In genomic region chr11:77647906-77648305, GRCh38 we compare ENCODE assay signal across 25 cellular contexts. TPM values are rescaled to one million over a fixed set of nuclear protein-coding genes. Genes with fewer than 3 reads are reported as not detected.
DNase-seq lines count a peak whose midpoint lies in the region; ATAC-seq, FAIRE-seq and TF ChIP-seq lines count a peak whose summit lies in the region.
"Had no signal": no experiment of that assay in that cellular context is flagged by ENCODE, and none has a peak within 500 bp of the region (broad histone marks: within the 10 kb centered on the region; RNA-seq: fewer than 3 reads in every experiment).

No MANE protein-coding gene starts in this region.

- H3K4me3 ChIP-seq in astrocyte (ENCODE audit: insufficient read depth, low read depth, low read length) (no peak overlapping the region), osteoblast (ENCODE audit: insufficient read depth, low read length) (no peak overlapping the region), lower lobe of right lung (no peak overlapping the region)
- H3K4me3 ChIP-seq in naive thymus-derived CD4-positive, alpha-beta T cell (ENCODE audit: low read length), result no peak overlapping the region
- H3K4me3 ChIP-seq: BLaER1 had no signal

- H3K36me3 Mint-ChIP-seq in astrocyte (ENCODE audit: low read depth, unreplicated experiment), result no peaks in the 10 kb centered on the region
- H3K36me3 Mint-ChIP-seq in naive thymus-derived CD4-positive, alpha-beta T cell, result no peaks in the 10 kb centered on the region
- H3K36me3 Mint-ChIP-seq: CD4-positive, CD25-positive, alpha-beta regulatory T cell had no signal

- H3K9ac ChIP-seq in astrocyte (ENCODE audit: low read length), result no peak overlapping the region
- H3K9ac ChIP-seq: BLaER1, KMS-11 had no signal

- H3K4me2 ChIP-seq in astrocyte (ENCODE audit: low read length) (no peak overlapping the region), osteoblast (ENCODE audit: insufficient read depth, low read length) (no peak overlapping the region)
- H3K4me2 ChIP-seq: BLaER1, KMS-11 had no signal

- H3K4me1 ChIP-seq in astrocyte (ENCODE audit: insufficient read depth, low read length) (peaks cover 3% of the 10 kb centered on the region), osteoblast (ENCODE audit: insufficient read depth, low read length) (peaks cover 10% of the 10 kb centered on the region), lower lobe of right lung (no peaks in the 10 kb centered on the region)
- no peaks in the 10 kb centered on the region for H3K4me1 ChIP-seq in naive thymus-derived CD4-positive, alpha-beta T cell (ENCODE audit: control insufficient read depth in 2 of 2, insufficient read depth in 2 of 2, low read length in 2 of 2)
- H3K4me1 ChIP-seq: BLaER1 had no signal

- no peaks in the 10 kb centered on the region for H3K27me3 Mint-ChIP-seq in astrocyte (ENCODE audit: low read depth, unreplicated experiment)
- peaks cover 5 to 19% (median 9%) of the 10 kb centered on the region in 5 donors for H3K27me3 Mint-ChIP-seq in naive thymus-derived CD4-positive, alpha-beta T cell

- no peak overlapping the region for H2AFZ ChIP-seq in astrocyte (ENCODE audit: low read depth, low read length)
- no peak overlapping the region for H2AFZ ChIP-seq in osteoblast (ENCODE audit: low read length)

- no peak overlapping the region for H3K4me3 Mint-ChIP-seq in astrocyte (ENCODE audit: unreplicated experiment)
- H3K4me3 Mint-ChIP-seq in naive thymus-derived CD4-positive, alpha-beta T cell, result no peak overlapping the region
- H3K4me3 Mint-ChIP-seq: CD4-positive, CD25-positive, alpha-beta regulatory T cell had no signal

- POLR2A ChIA-PET in naive thymus-derived CD4-positive, alpha-beta T cell (lab: Charles Lee), result interaction anchor here (0.7 kb wide), 1 partner anchor 430 kb away, joined by 4 read pairs; no protein-coding TSS in a partner anchor

- H4K20me1 ChIP-seq in astrocyte (ENCODE audit: insufficient read depth, low read length) (no peaks in the 10 kb centered on the region), osteoblast (ENCODE audit: insufficient read depth, low read length) (no peaks in the 10 kb centered on the region)
- H4K20me1 ChIP-seq: BLaER1 had no signal

- ATAC-seq in HG02623 (IDR thresholded peaks at IDR 0.05; ENCODE audit: unreplicated experiment) (no peak), lower lobe of right lung (no peak)
- ATAC-seq in naive thymus-derived CD4-positive, alpha-beta T cell, result no peak

- H3K27ac ChIP-seq in astrocyte (ENCODE audit: low read depth, low read length), result no peak overlapping the region
- H3K27ac ChIP-seq in osteoblast (ENCODE audit: low read depth, low read length), result no peak overlapping the region
- no peak overlapping the region for H3K27ac ChIP-seq in naive thymus-derived CD4-positive, alpha-beta T cell (ENCODE audit: low read depth, low read length)
- no peak overlapping the region for H3K27ac ChIP-seq in lower lobe of right lung
- H3K27ac ChIP-seq: BLaER1, KMS-11 had no signal

- peak; percentile 32 for FAIRE-seq in astrocyte (lab: Jason Lieb, UNC)
- FAIRE-seq: GM12891, H54 had no signal

- DNase-seq in EH (ENCODE audit: low read depth) (peak; percentile 52), HCEC 1CT (peak; percentile 28), astrocyte (ENCODE audit: low read depth) (peak; percentile 8), osteoblast (ENCODE audit: insufficient read length, low spot score, missing footprints) (peak; percentile 5), NCI-H345 (lab: John Stamatoyannopoulos, UW) (no peak), lower lobe of right lung (no peak)
- no peak for DNase-seq in naive thymus-derived CD4-positive, alpha-beta T cell
- DNase-seq: CD4-positive, CD25-positive, alpha-beta regulatory T cell; DMS153; GDM1; NCI-H1092; NCI-H1417 treated with DMSO at 0.1 percent for 48 hours; NCI-H1694 treated with DMSO at 0.1 percent for 48 hours; NCI-H2081 treated with DMSO at 0.1 percent for 48 hours; NCI-H2171; NCI-H446; NCI-H526; NCI-H82; Right ventricle myocardium superior; RPMI8226 had no signal

- CTCF ChIA-PET in naive thymus-derived CD4-positive, alpha-beta T cell (lab: Charles Lee), result no interaction called here

- H3K27ac Mint-ChIP-seq in astrocyte (ENCODE audit: unreplicated experiment), result no peak overlapping the region
- H3K27ac Mint-ChIP-seq in naive thymus-derived CD4-positive, alpha-beta T cell, result no peak overlapping the region

- peaks cover 3% of the 10 kb centered on the region for H3K4me1 Mint-ChIP-seq in astrocyte (ENCODE audit: low read depth, unreplicated experiment)
- peaks cover 0 to 8% (median 0%) of the 10 kb centered on the region in 7 donors for H3K4me1 Mint-ChIP-seq in naive thymus-derived CD4-positive, alpha-beta T cell
- H3K4me1 Mint-ChIP-seq: CD4-positive, CD25-positive, alpha-beta regulatory T cell had no signal

- H3K9me3 ChIP-seq in astrocyte (ENCODE audit: insufficient read depth, low read depth, low read length) (no peaks in the 10 kb centered on the region), osteoblast (ENCODE audit: low read depth, low read length) (no peaks in the 10 kb centered on the region), lower lobe of right lung (no peaks in the 10 kb centered on the region)
- H3K9me3 ChIP-seq in naive thymus-derived CD4-positive, alpha-beta T cell (ENCODE audit: control insufficient read depth in 2 of 3, low read length in 3 of 3), result no peaks in the 10 kb centered on the region
- H3K9me3 ChIP-seq: BLaER1 had no signal

- H3K36me3 ChIP-seq in astrocyte (ENCODE audit: insufficient read depth, low read length) (no peaks in the 10 kb centered on the region), osteoblast (ENCODE audit: insufficient read depth, low read length) (no peaks in the 10 kb centered on the region), lower lobe of right lung (no peaks in the 10 kb centered on the region)
- H3K36me3 ChIP-seq in naive thymus-derived CD4-positive, alpha-beta T cell (ENCODE audit: control insufficient read depth in 2 of 3, insufficient read depth in 3 of 3, low read length in 3 of 3), result no peaks in the 10 kb centered on the region
- H3K36me3 ChIP-seq: BLaER1 had no signal

- no peaks in the 10 kb centered on the region for H3K79me2 ChIP-seq in astrocyte (ENCODE audit: insufficient read depth, low read length)
- H3K79me2 ChIP-seq in osteoblast (ENCODE audit: insufficient read depth, low read length), result no peaks in the 10 kb centered on the region

- TF ChIP-seq CTCF in astrocyte (IDR thresholded peaks at IDR 0.05; ENCODE audit: insufficient read depth, low read depth, low read length) (no peak), osteoblast (IDR thresholded peaks at IDR 0.05; ENCODE audit: extremely low read depth, low read depth, low read length) (no peak), lower lobe of right lung (IDR thresholded peaks at IDR 0.05) (no peak)

- H3K9me3 Mint-ChIP-seq in astrocyte (ENCODE audit: unreplicated experiment), result no peaks in the 10 kb centered on the region
- no peaks in the 10 kb centered on the region for H3K9me3 Mint-ChIP-seq in naive thymus-derived CD4-positive, alpha-beta T cell

- intact Hi-C loops in naive thymus-derived CD4-positive, alpha-beta T cell (cut with micrococcal nuclease), result no loop called here
- intact Hi-C loops in lower lobe of right lung (cut with DNase I), result no loop called here

- H3K27me3 ChIP-seq in astrocyte (ENCODE audit: insufficient read depth, low read length) (no peaks in the 10 kb centered on the region), osteoblast (ENCODE audit: insufficient read depth, low read length) (no peaks in the 10 kb centered on the region), lower lobe of right lung (ENCODE audit: low read depth) (no peaks in the 10 kb centered on the region)
- H3K27me3 ChIP-seq in naive thymus-derived CD4-positive, alpha-beta T cell (ENCODE audit: control insufficient read depth in 2 of 2, insufficient read depth in 2 of 2, low read length in 2 of 2), result no peaks in the 10 kb centered on the region
- H3K27me3 ChIP-seq: BLaER1 had no signal

RNA-seq across cellular contexts. Expression of gene CLNS1A, which starts 10.3 kb away (rescaled TPM):
- total RNA-seq in astrocyte (94.6 and 104 TPM in 2 replicates), osteoblast (84.9 and 85.8 TPM in 2 replicates), lower lobe of right lung (72.6 TPM)
- total RNA-seq in naive thymus-derived CD4-positive, alpha-beta T cell, result 100 to 1,000 TPM in 4 of 5 experiments, 10 to 100 TPM in 1; 82.2 to 149 (median 113) TPM
- polyA plus RNA-seq in naive thymus-derived CD4-positive, alpha-beta T cell, result 100 to 1,000 TPM; 139 to 145 TPM

RNA-seq across cellular contexts. Expression of gene AQP11, which starts 58.2 kb away (rescaled TPM):
- total RNA-seq in astrocyte (0.48 and 0.91 TPM in 2 replicates), osteoblast (2.9 and 4.4 TPM in 2 replicates), lower lobe of right lung (0.18 TPM)
- total RNA-seq in naive thymus-derived CD4-positive, alpha-beta T cell, result 1 to 10 TPM in 1 of 5 experiments, under 1 TPM in 3, not detected in 1; 0.27 to 1.1 (median 0.58) TPM
- under 1 TPM; 0.84 TPM for polyA plus RNA-seq in naive thymus-derived CD4-positive, alpha-beta T cell
- total RNA-seq: CD4-positive, CD25-positive, alpha-beta regulatory T cell had no signal

Comparison
In these comparisons a context has a peak if more than half of its experiments do, and no peak if none do; other contexts are left out.
1. DNase-seq: peak in EH (single experiment), HCEC 1CT (single experiment), astrocyte (single experiment) and osteoblast (single experiment); none in NCI-H345 (single experiment), naive thymus-derived CD4-positive, alpha-beta T cell (0 of 9) and lower lobe of right lung (single experiment).